Comparison of ENCODE assay signal across 8 cellular contexts in genomic region chr12:124389537-124390441, GRCh38.
A peak's percentile ranks its signal among the peaks of the same experiment; 100 is the strongest.
DNase-seq lines count a peak whose midpoint lies in the region; ATAC-seq and TF ChIP-seq lines count a peak whose summit lies in the region.

No MANE protein-coding gene starts in this region.

- peak overlapping the region; percentile 36 for H3K4me3 Mint-ChIP-seq in nephron progenitor cell

- in situ Hi-C loops in ACHN (cut with HindIII; ENCODE audit: low pct_ligation_motif_present, low pct_unique_long_range_greater_than_20kb, low sequenced_read_pairs): no loop called here

- DNase-seq in ACHN: peak; percentile 87
- peak; percentile 63 for DNase-seq in HuH-7.5 (ENCODE audit: low spot score)
- no peak for DNase-seq in nephron progenitor cell
- DNase-seq in NCI-H1417 (lab: John Stamatoyannopoulos, UW): no peak

- no peaks in the 10 kb centered on the region for H3K9me3 ChIP-seq in ectodermal cell (ENCODE audit: control insufficient read depth, low read length)

- no peaks in the 10 kb centered on the region for H3K36me3 Mint-ChIP-seq in nephron progenitor cell (ENCODE audit: low read depth)

- H3K27ac Mint-ChIP-seq in nephron progenitor cell: no peak overlapping the region

- peaks cover 12% of the 10 kb centered on the region for H3K27me3 ChIP-seq in ectodermal cell (ENCODE audit: control insufficient read depth, insufficient read depth, low read length, poor library complexity, severe bottlenecking)

- peaks cover 9% of the 10 kb centered on the region for H3K27me3 Mint-ChIP-seq in nephron progenitor cell (ENCODE audit: low read depth, poor library complexity)

- no peak overlapping the region for H3K27ac ChIP-seq in ectodermal cell (ENCODE audit: insufficient read depth, low read depth, low read length, poor library complexity, severe bottlenecking)

- H3K4me1 Mint-ChIP-seq in nephron progenitor cell: peaks cover 74% of the 10 kb centered on the region

- no peak for TF ChIP-seq CTCF in nephron progenitor cell (IDR thresholded peaks at IDR 0.05)

- H3K36me3 ChIP-seq in ectodermal cell (ENCODE audit: control insufficient read depth, insufficient read depth, low read length): no peaks in the 10 kb centered on the region

- H3K4me3 ChIP-seq in ectodermal cell (ENCODE audit: insufficient read depth, low read depth, low read length): peak overlapping the region; percentile 34

- peaks cover 37% of the 10 kb centered on the region for H3K4me1 ChIP-seq in ectodermal cell (ENCODE audit: control insufficient read depth, insufficient read depth, low read length)

- ATAC-seq in GM18498 (IDR thresholded peaks at IDR 0.05; ENCODE audit: unreplicated experiment) (no peak), HG03521 (IDR thresholded peaks at IDR 0.05; ENCODE audit: unreplicated experiment) (no peak), HG03135 (IDR thresholded peaks at IDR 0.05; ENCODE audit: unreplicated experiment) (no peak)

- no peaks in the 10 kb centered on the region for H3K9me3 Mint-ChIP-seq in nephron progenitor cell

- 46 to 48% methylated on average over 27 of the region's 27 CpGs for WGBS in ectodermal cell, 2 experiments

Comparison
In these comparisons a context has a peak if more than half of its experiments do, and no peak if none do; other contexts are left out.
1. DNase-seq: peak in ACHN (single experiment) and HuH-7.5 (single experiment); none in nephron progenitor cell (single experiment) and NCI-H1417 (0 of 3).